Comparison of ENCODE assay signal across 38 cellular contexts in genomic region chr4:177196615-177197014, GRCh38.
"Had no signal": no experiment of that assay in that cellular context is flagged by ENCODE, and none has a peak within 500 bp of the region (broad histone marks: within the 10 kb centered on the region; RNA-seq: fewer than 3 reads in every experiment).

No MANE protein-coding gene starts in this region.

- DNase-seq: activated CD4-positive, alpha-beta memory T cell treated with anti-CD3 and anti-CD28 coated beads, Interleukin-2, amount 10 ng/mL, durations not matched to agents 7 days and 5 days; activated CD4-positive, alpha-beta T cell treated with anti-CD3 and anti-CD28 coated beads for 1 hour; activated CD4-positive, alpha-beta T cell treated with anti-CD3 and anti-CD28 coated beads for 36 hours; activated CD4-positive, alpha-beta T cell treated with anti-CD3 and anti-CD28 coated beads for 48 hours; activated CD4-positive, alpha-beta T cell treated with anti-CD3 and anti-CD28 coated beads, Interleukin-2, amount 10 ng/mL, durations not matched to agents 7 days and 5 days; activated CD4-positive, alpha-beta T cell treated with anti-CD3 and anti-CD28 coated beads, Interleukin-2, amount 50 U/mL, for 48 hours; activated CD4-positive, CD25-positive, alpha-beta regulatory T cell; activated CD8-positive, alpha-beta memory T cell treated with anti-CD3 and anti-CD28 coated beads for 24 hours; activated CD8-positive, alpha-beta memory T cell treated with anti-CD3 and anti-CD28 coated beads, Interleukin-2, amount 10 ng/mL, durations not matched to agents 7 days and 5 days; activated CD8-positive, alpha-beta memory T cell treated with anti-CD3 and anti-CD28 coated beads, Interleukin-2, amount 50 U/mL, for 48 hours; activated CD8-positive, alpha-beta T cell treated with anti-CD3 and anti-CD28 coated beads, Interleukin-2, amount 10 ng/mL, durations not matched to agents 7 days and 5 days; activated effector memory CD4-positive, alpha-beta T cell treated with Interleukin-2 at 50 U/mL for 16 hours; activated gamma-delta T cell; activated naive CD4-positive, alpha-beta T cell treated with anti-CD3 and anti-CD28 coated beads, Interleukin-2, amount 10 ng/mL, durations not matched to agents 7 days and 5 days; activated naive CD4-positive, alpha-beta T cell treated with Interleukin-2 at 50 U/mL for 16 hours; activated naive CD8-positive, alpha-beta T cell treated with anti-CD3 and anti-CD28 coated beads, Interleukin-2, amount 10 ng/mL, durations not matched to agents 7 days and 5 days; activated naive CD8-positive, alpha-beta T cell treated with anti-CD3 and anti-CD28 coated beads, Interleukin-2, amount 50 U/mL, for 24 hours; activated T-cell treated with anti-CD3 and anti-CD28 coated beads, Interleukin-2, amount 50 U/mL, for 24 hours; activated T-cell treated with anti-CD3 and anti-CD28 coated beads, Interleukin-2, amount 50 U/mL, for 48 hours; amygdala; anterior cingulate cortex; caudate nucleus; cerebellar nuclear complex; colonic mucosa; T-helper 2 cell; T-helper 9 cell had no signal

- H3K36me3 ChIP-seq: ascending aorta, cardiac muscle cell, colonic mucosa had no signal

- H3K27me3 ChIP-seq: ascending aorta, cardiac muscle cell, colonic mucosa had no signal

- H3K27me3 Mint-ChIP-seq: activated CD4-positive, alpha-beta T cell treated with anti-CD3 and anti-CD28 coated beads, Interleukin-2, amount 10 ng/mL, durations not matched to agents 7 days and 5 days; activated CD8-positive, alpha-beta memory T cell treated with anti-CD3 and anti-CD28 coated beads, Interleukin-2, amount 10 ng/mL, durations not matched to agents 7 days and 5 days; activated naive CD4-positive, alpha-beta T cell treated with anti-CD3 and anti-CD28 coated beads, Interleukin-2, amount 10 ng/mL, durations not matched to agents 7 days and 5 days; activated naive CD4-positive, alpha-beta T cell treated with anti-CD3 and anti-CD28 coated beads, Interleukin-2, amount 50 U/mL, for 24 hours; activated naive CD8-positive, alpha-beta T cell; activated naive CD8-positive, alpha-beta T cell treated with anti-CD3 and anti-CD28 coated beads, Interleukin-2, amount 10 ng/mL, durations not matched to agents 7 days and 5 days; activated naive CD8-positive, alpha-beta T cell treated with anti-CD3 and anti-CD28 coated beads, Interleukin-2, amount 50 U/mL, for 24 hours; brain had no signal

- H3K27ac ChIP-seq: ascending aorta, cardiac muscle cell, colonic mucosa, VCaP had no signal

- H3K4me3 Mint-ChIP-seq: activated CD4-positive, alpha-beta memory T cell treated with anti-CD3 and anti-CD28 coated beads, Interleukin-2, amount 10 ng/mL, durations not matched to agents 7 days and 5 days; activated CD4-positive, alpha-beta T cell treated with anti-CD3 and anti-CD28 coated beads for 36 hours; activated CD4-positive, alpha-beta T cell treated with anti-CD3 and anti-CD28 coated beads, Interleukin-2, amount 10 ng/mL, durations not matched to agents 7 days and 5 days; activated CD8-positive, alpha-beta memory T cell treated with anti-CD3 and anti-CD28 coated beads, Interleukin-2, amount 10 ng/mL, durations not matched to agents 7 days and 5 days; activated CD8-positive, alpha-beta T cell treated with anti-CD3 and anti-CD28 coated beads, Interleukin-2, amount 10 ng/mL, durations not matched to agents 7 days and 5 days; activated naive CD4-positive, alpha-beta T cell treated with anti-CD3 and anti-CD28 coated beads, Interleukin-2, amount 10 ng/mL, durations not matched to agents 7 days and 5 days; activated naive CD4-positive, alpha-beta T cell treated with anti-CD3 and anti-CD28 coated beads, Interleukin-2, amount 50 U/mL, for 24 hours; activated naive CD8-positive, alpha-beta T cell; activated naive CD8-positive, alpha-beta T cell treated with anti-CD3 and anti-CD28 coated beads, Interleukin-2, amount 10 ng/mL, durations not matched to agents 7 days and 5 days; activated naive CD8-positive, alpha-beta T cell treated with anti-CD3 and anti-CD28 coated beads, Interleukin-2, amount 50 U/mL, for 24 hours; activated T-cell treated with anti-CD3 and anti-CD28 coated beads, Interleukin-2, amount 50 U/mL, for 24 hours; brain; central memory CD8-positive, alpha-beta T cell; T-helper 2 cell treated with Interferon-gamma antibody and Interleukin-4, amounts not matched to agents 5 μg/mL and 100 μg/mL, for 36 hours had no signal

- H3K9me3 Mint-ChIP-seq: activated CD4-positive, alpha-beta memory T cell treated with anti-CD3 and anti-CD28 coated beads, Interleukin-2, amount 10 ng/mL, durations not matched to agents 7 days and 5 days; activated CD4-positive, alpha-beta T cell treated with anti-CD3 and anti-CD28 coated beads, Interleukin-2, amount 10 ng/mL, durations not matched to agents 7 days and 5 days; activated naive CD4-positive, alpha-beta T cell treated with anti-CD3 and anti-CD28 coated beads, Interleukin-2, amount 10 ng/mL, durations not matched to agents 7 days and 5 days; activated naive CD8-positive, alpha-beta T cell treated with anti-CD3 and anti-CD28 coated beads, Interleukin-2, amount 10 ng/mL, durations not matched to agents 7 days and 5 days; activated T-cell treated with anti-CD3 and anti-CD28 coated beads, Interleukin-2, amount 50 U/mL, for 24 hours; central memory CD8-positive, alpha-beta T cell had no signal

- H3K36me3 Mint-ChIP-seq: activated CD8-positive, alpha-beta memory T cell treated with anti-CD3 and anti-CD28 coated beads, Interleukin-2, amount 10 ng/mL, durations not matched to agents 7 days and 5 days; activated naive CD4-positive, alpha-beta T cell treated with anti-CD3 and anti-CD28 coated beads, Interleukin-2, amount 10 ng/mL, durations not matched to agents 7 days and 5 days; activated naive CD4-positive, alpha-beta T cell treated with anti-CD3 and anti-CD28 coated beads, Interleukin-2, amount 50 U/mL, for 24 hours; activated naive CD8-positive, alpha-beta T cell; activated naive CD8-positive, alpha-beta T cell treated with anti-CD3 and anti-CD28 coated beads, Interleukin-2, amount 10 ng/mL, durations not matched to agents 7 days and 5 days; brain had no signal

- H3K9me3 ChIP-seq: ascending aorta, colonic mucosa had no signal

- H3K4me1 Mint-ChIP-seq: activated CD4-positive, alpha-beta memory T cell treated with anti-CD3 and anti-CD28 coated beads, Interleukin-2, amount 10 ng/mL, durations not matched to agents 7 days and 5 days; activated CD4-positive, alpha-beta T cell treated with anti-CD3 and anti-CD28 coated beads for 36 hours; activated CD4-positive, alpha-beta T cell treated with anti-CD3 and anti-CD28 coated beads, Interleukin-2, amount 10 ng/mL, durations not matched to agents 7 days and 5 days; activated CD8-positive, alpha-beta memory T cell treated with anti-CD3 and anti-CD28 coated beads, Interleukin-2, amount 10 ng/mL, durations not matched to agents 7 days and 5 days; activated naive CD4-positive, alpha-beta T cell treated with anti-CD3 and anti-CD28 coated beads, Interleukin-2, amount 10 ng/mL, durations not matched to agents 7 days and 5 days; activated naive CD4-positive, alpha-beta T cell treated with anti-CD3 and anti-CD28 coated beads, Interleukin-2, amount 50 U/mL, for 24 hours; activated naive CD8-positive, alpha-beta T cell treated with anti-CD3 and anti-CD28 coated beads, Interleukin-2, amount 10 ng/mL, durations not matched to agents 7 days and 5 days; activated naive CD8-positive, alpha-beta T cell treated with anti-CD3 and anti-CD28 coated beads, Interleukin-2, amount 50 U/mL, for 24 hours; brain; central memory CD8-positive, alpha-beta T cell had no signal

- H3K4me1 ChIP-seq: ascending aorta, colonic mucosa had no signal

- ATAC-seq: activated CD4-positive, alpha-beta T cell treated with anti-CD3 and anti-CD28 coated beads for 36 hours; activated CD4-positive, CD25-positive, alpha-beta regulatory T cell treated with anti-CD3 and anti-CD28 coated beads, Interleukin-2, amount 50 U/mL, for 24 hours; activated CD8-positive, alpha-beta memory T cell treated with anti-CD3 and anti-CD28 coated beads, Interleukin-2, amount 10 ng/mL, durations not matched to agents 7 days and 5 days; activated CD8-positive, alpha-beta T cell treated with anti-CD3 and anti-CD28 coated beads, Interleukin-2, amount 10 ng/mL, durations not matched to agents 7 days and 5 days; activated naive CD8-positive, alpha-beta T cell treated with anti-CD3 and anti-CD28 coated beads, Interleukin-2, amount 50 U/mL, for 24 hours had no signal

- FAIRE-seq: bronchial epithelial cell, TTC549 had no signal

- H3K27ac Mint-ChIP-seq: activated CD4-positive, alpha-beta memory T cell treated with anti-CD3 and anti-CD28 coated beads, Interleukin-2, amount 10 ng/mL, durations not matched to agents 7 days and 5 days; activated CD4-positive, alpha-beta T cell treated with anti-CD3 and anti-CD28 coated beads for 36 hours; activated CD4-positive, alpha-beta T cell treated with anti-CD3 and anti-CD28 coated beads, Interleukin-2, amount 10 ng/mL, durations not matched to agents 7 days and 5 days; activated CD8-positive, alpha-beta memory T cell treated with anti-CD3 and anti-CD28 coated beads, Interleukin-2, amount 10 ng/mL, durations not matched to agents 7 days and 5 days; activated CD8-positive, alpha-beta T cell treated with anti-CD3 and anti-CD28 coated beads, Interleukin-2, amount 10 ng/mL, durations not matched to agents 7 days and 5 days; activated naive CD4-positive, alpha-beta T cell treated with anti-CD3 and anti-CD28 coated beads, Interleukin-2, amount 10 ng/mL, durations not matched to agents 7 days and 5 days; activated naive CD4-positive, alpha-beta T cell treated with anti-CD3 and anti-CD28 coated beads, Interleukin-2, amount 50 U/mL, for 24 hours; activated naive CD8-positive, alpha-beta T cell; activated naive CD8-positive, alpha-beta T cell treated with anti-CD3 and anti-CD28 coated beads, Interleukin-2, amount 10 ng/mL, durations not matched to agents 7 days and 5 days; activated naive CD8-positive, alpha-beta T cell treated with anti-CD3 and anti-CD28 coated beads, Interleukin-2, amount 50 U/mL, for 24 hours; activated T-cell treated with anti-CD3 and anti-CD28 coated beads, Interleukin-2, amount 50 U/mL, for 24 hours; activated T-helper 2 cell treated with anti-CD3 and anti-CD28 coated beads, Interferon-gamma antibody, Interleukin-2, Interleukin-4, amounts not matched to agents 10 μg/mL and 5 μg/mL and 100 μg/mL, durations not matched to agents 14 hours and 24 hours and 36 hours; brain; T-helper 2 cell treated with Interferon-gamma antibody and Interleukin-4, amounts not matched to agents 5 μg/mL and 100 μg/mL, for 36 hours had no signal

- H3K4me3 ChIP-seq: ascending aorta, cardiac muscle cell, colonic mucosa had no signal
